ENCODE assay signal across 8 cellular contexts in the genomic region with DNA sequence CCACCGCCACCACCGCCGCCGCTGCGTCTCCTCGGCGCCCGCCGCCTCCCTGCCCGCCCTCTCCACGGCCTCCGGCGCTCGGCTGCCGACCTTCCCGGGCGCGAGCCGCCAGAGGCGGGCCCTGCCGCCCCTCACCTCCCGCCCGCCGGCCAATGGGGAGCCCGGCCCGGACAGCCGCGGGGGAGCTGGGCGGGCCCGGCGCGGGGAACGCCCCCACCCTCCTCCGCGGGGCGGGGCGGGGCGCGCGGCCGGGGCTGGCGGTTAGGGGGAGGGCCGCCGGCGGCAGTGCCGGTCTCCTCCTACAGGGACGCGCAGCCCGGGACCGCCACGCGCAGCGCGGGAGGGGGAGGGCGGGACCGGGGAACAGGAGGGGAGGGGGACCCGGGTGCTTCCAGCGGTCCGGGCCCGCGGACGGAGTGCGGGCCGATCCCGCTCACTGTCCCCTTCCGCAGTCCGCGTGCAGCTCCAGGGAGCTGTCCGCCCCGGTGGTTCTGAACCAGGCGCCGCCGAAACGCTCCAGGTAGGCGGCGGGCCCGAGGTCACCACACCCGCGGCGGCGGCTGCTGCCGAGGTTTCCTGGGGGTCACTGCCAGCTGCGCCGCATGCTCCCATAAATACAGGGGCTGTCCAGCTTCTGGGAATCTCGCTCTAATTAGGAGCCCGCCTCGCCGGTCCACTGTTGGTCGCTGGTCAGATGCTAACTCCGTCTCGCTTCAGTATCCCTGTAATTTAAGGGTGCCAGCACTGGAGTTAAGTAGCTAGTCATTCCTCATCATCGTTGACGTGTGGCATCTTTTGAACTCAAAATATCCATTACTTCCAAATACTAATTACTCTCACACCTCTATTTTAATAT. TPM values are rescaled to one million over a fixed set of nuclear protein-coding genes. Genes with fewer than 3 reads are reported as not detected.
DNase-seq lines count a peak whose midpoint lies in the region; ATAC-seq and TF ChIP-seq lines count a peak whose summit lies in the region.

A gene with protein sequence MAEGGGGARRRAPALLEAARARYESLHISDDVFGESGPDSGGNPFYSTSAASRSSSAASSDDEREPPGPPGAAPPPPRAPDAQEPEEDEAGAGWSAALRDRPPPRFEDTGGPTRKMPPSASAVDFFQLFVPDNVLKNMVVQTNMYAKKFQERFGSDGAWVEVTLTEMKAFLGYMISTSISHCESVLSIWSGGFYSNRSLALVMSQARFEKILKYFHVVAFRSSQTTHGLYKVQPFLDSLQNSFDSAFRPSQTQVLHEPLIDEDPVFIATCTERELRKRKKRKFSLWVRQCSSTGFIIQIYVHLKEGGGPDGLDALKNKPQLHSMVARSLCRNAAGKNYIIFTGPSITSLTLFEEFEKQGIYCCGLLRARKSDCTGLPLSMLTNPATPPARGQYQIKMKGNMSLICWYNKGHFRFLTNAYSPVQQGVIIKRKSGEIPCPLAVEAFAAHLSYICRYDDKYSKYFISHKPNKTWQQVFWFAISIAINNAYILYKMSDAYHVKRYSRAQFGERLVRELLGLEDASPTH (minus strand): TSS at position 87 of the 856 bp plus-strand sequence. CDS start 404 bp downstream, outside the sequence.

- H3K27ac Mint-ChIP-seq in CD4-positive, CD25-positive, alpha-beta regulatory T cell = no peak within 1 kb of the TSS
- H3K27ac Mint-ChIP-seq in stimulated activated memory B cell treated with anti-CD40 and anti-IgM and Interleukin-4, amounts not matched to agents 10 μg/mL and 1 μg/mL and 100 μg/mL, for 72 hours = no peak within 1 kb of the TSS

- no peak within 1 kb of the TSS for H3K9ac ChIP-seq in mucosa of rectum (ENCODE audit: low read depth in 1 of 2, low read length in 2 of 2)

- peaks cover 34% of the 10 kb centered on the region for H3K27me3 ChIP-seq in CD4-positive, CD25-positive, alpha-beta regulatory T cell (ENCODE audit: control insufficient read depth, insufficient read depth, low read length)
- peaks cover 31 to 33% of the 10 kb centered on the region in 2 donors for H3K27me3 ChIP-seq in mucosa of rectum (ENCODE audit: control insufficient read depth in 2 of 2, insufficient read depth in 2 of 2, low read length in 2 of 2)

- ATAC-seq in CD4-positive, CD25-positive, alpha-beta regulatory T cell (ENCODE audit: low read depth in 2 of 2) = peak; percentile 52 to 61
- peak; percentile 75 for ATAC-seq in GM19452 (IDR thresholded peaks at IDR 0.05; ENCODE audit: unreplicated experiment)
- peak; percentile 72 for ATAC-seq in HG03565 (IDR thresholded peaks at IDR 0.05; ENCODE audit: unreplicated experiment)
- peak; percentile 86 for ATAC-seq in stimulated activated memory B cell treated with anti-CD40 and anti-IgM and Interleukin-4, amounts not matched to agents 10 μg/mL and 1 μg/mL and 100 μg/mL, for 72 hours

- H3K9me3 ChIP-seq in CD4-positive, CD25-positive, alpha-beta regulatory T cell (ENCODE audit: control insufficient read depth in 2 of 2, low read length in 2 of 2) = no peaks in the 10 kb centered on the region
- H3K9me3 ChIP-seq in mucosa of rectum (ENCODE audit: control insufficient read depth in 2 of 2, low read length in 2 of 2) = no peaks in the 10 kb centered on the region

- H3K4me1 Mint-ChIP-seq in CD4-positive, CD25-positive, alpha-beta regulatory T cell = peaks cover 0 to 17% (median 2%) of the 10 kb centered on the region in 4 donors
- peaks cover 21% of the 10 kb centered on the region for H3K4me1 Mint-ChIP-seq in stimulated activated memory B cell treated with anti-CD40 and anti-IgM and Interleukin-4, amounts not matched to agents 10 μg/mL and 1 μg/mL and 100 μg/mL, for 72 hours

- H3K36me3 ChIP-seq in CD4-positive, CD25-positive, alpha-beta regulatory T cell (ENCODE audit: control insufficient read depth, insufficient read depth, low read length) = no peaks in the 10 kb centered on the region
- H3K36me3 ChIP-seq in mucosa of rectum (ENCODE audit: control insufficient read depth in 2 of 2, insufficient read depth in 2 of 2, low read length in 2 of 2) = no peaks in the 10 kb centered on the region

- peak; percentile 3 to 58 (median 31) for DNase-seq in CD4-positive, CD25-positive, alpha-beta regulatory T cell
- DNase-seq in NCI-H82 (lab: John Stamatoyannopoulos, UW) = peak; percentile 93
- peak; percentile 85 for DNase-seq in activated CD8-positive, alpha-beta memory T cell treated with anti-CD3 and anti-CD28 coated beads, Interleukin-2, amount 50 U/mL, for 48 hours
- DNase-seq in erythroblast (lab: John Stamatoyannopoulos, UW) = peak; percentile 79 to 88

- H3K9me3 Mint-ChIP-seq in CD4-positive, CD25-positive, alpha-beta regulatory T cell = peaks cover 0 to 10% (median 0%) of the 10 kb centered on the region in 7 donors
- H3K9me3 Mint-ChIP-seq in stimulated activated memory B cell treated with anti-CD40 and anti-IgM and Interleukin-4, amounts not matched to agents 10 μg/mL and 1 μg/mL and 100 μg/mL, for 72 hours = peaks cover 4% of the 10 kb centered on the region

- no peaks in the 10 kb centered on the region for H3K36me3 Mint-ChIP-seq in CD4-positive, CD25-positive, alpha-beta regulatory T cell
- H3K36me3 Mint-ChIP-seq in stimulated activated memory B cell treated with anti-CD40 and anti-IgM and Interleukin-4, amounts not matched to agents 10 μg/mL and 1 μg/mL and 100 μg/mL, for 72 hours = peaks cover 6% of the 10 kb centered on the region

- no peak for TF ChIP-seq POLR2A in erythroblast (IDR thresholded peaks at IDR 0.05; ENCODE audit: low read length)

- peaks cover 55% of the 10 kb centered on the region for H3K27me3 Mint-ChIP-seq in CD4-positive, CD25-positive, alpha-beta regulatory T cell
- H3K27me3 Mint-ChIP-seq in stimulated activated memory B cell treated with anti-CD40 and anti-IgM and Interleukin-4, amounts not matched to agents 10 μg/mL and 1 μg/mL and 100 μg/mL, for 72 hours = peaks cover 51% of the 10 kb centered on the region

- H3K4me3 Mint-ChIP-seq in CD4-positive, CD25-positive, alpha-beta regulatory T cell = peak within 1 kb of the TSS; percentile 58 to 85 (median 75)
- H3K4me3 Mint-ChIP-seq in stimulated activated memory B cell treated with anti-CD40 and anti-IgM and Interleukin-4, amounts not matched to agents 10 μg/mL and 1 μg/mL and 100 μg/mL, for 72 hours = peak within 1 kb of the TSS; percentile 71

- no peak within 1 kb of the TSS for H3K27ac ChIP-seq in CD4-positive, CD25-positive, alpha-beta regulatory T cell (ENCODE audit: insufficient read depth, low read length, poor library complexity, severe bottlenecking)
- H3K27ac ChIP-seq in mucosa of rectum (ENCODE audit: low read depth in 2 of 2, low read length in 2 of 2) = no peak within 1 kb of the TSS

- no peak within 1 kb of the TSS for H3K4me3 ChIP-seq in CD4-positive, CD25-positive, alpha-beta regulatory T cell (ENCODE audit: low read depth, low read length)
- H3K4me3 ChIP-seq in mucosa of rectum (ENCODE audit: low read length in 2 of 2) = peak within 1 kb of the TSS; percentile 55 to 61

- peaks cover 6% of the 10 kb centered on the region for H3K4me1 ChIP-seq in CD4-positive, CD25-positive, alpha-beta regulatory T cell (ENCODE audit: control insufficient read depth, insufficient read depth, low read length, poor library complexity, severe bottlenecking)
- peaks cover 2 to 12% of the 10 kb centered on the region in 2 donors for H3K4me1 ChIP-seq in mucosa of rectum (ENCODE audit: control insufficient read depth in 2 of 2, insufficient read depth in 2 of 2, low read length in 2 of 2)

RNA-seq across cellular contexts. Expression of the gene that starts here (rescaled TPM):
- total RNA-seq in CD4-positive, CD25-positive, alpha-beta regulatory T cell = not detected
- not detected for polyA plus RNA-seq in CD4-positive, CD25-positive, alpha-beta regulatory T cell

Comparison
In these comparisons a context has a peak if more than half of its experiments do, and no peak if none do; other contexts are left out.
1. Peak in DNase-seq and ATAC-seq in CD4-positive, CD25-positive, alpha-beta regulatory T cell; RNA of the gene not detected or under 1 TPM.
2. DNase-seq: peak in every context shown above with its lines; median percentile 93 in NCI-H82; 85 in activated CD8-positive, alpha-beta memory T cell treated with anti-CD3 and anti-CD28 coated beads, Interleukin-2, amount 50 U/mL, for 48 hours; 84 in erythroblast; 31 in CD4-positive, CD25-positive, alpha-beta regulatory T cell.